In the genomic region with DNA sequence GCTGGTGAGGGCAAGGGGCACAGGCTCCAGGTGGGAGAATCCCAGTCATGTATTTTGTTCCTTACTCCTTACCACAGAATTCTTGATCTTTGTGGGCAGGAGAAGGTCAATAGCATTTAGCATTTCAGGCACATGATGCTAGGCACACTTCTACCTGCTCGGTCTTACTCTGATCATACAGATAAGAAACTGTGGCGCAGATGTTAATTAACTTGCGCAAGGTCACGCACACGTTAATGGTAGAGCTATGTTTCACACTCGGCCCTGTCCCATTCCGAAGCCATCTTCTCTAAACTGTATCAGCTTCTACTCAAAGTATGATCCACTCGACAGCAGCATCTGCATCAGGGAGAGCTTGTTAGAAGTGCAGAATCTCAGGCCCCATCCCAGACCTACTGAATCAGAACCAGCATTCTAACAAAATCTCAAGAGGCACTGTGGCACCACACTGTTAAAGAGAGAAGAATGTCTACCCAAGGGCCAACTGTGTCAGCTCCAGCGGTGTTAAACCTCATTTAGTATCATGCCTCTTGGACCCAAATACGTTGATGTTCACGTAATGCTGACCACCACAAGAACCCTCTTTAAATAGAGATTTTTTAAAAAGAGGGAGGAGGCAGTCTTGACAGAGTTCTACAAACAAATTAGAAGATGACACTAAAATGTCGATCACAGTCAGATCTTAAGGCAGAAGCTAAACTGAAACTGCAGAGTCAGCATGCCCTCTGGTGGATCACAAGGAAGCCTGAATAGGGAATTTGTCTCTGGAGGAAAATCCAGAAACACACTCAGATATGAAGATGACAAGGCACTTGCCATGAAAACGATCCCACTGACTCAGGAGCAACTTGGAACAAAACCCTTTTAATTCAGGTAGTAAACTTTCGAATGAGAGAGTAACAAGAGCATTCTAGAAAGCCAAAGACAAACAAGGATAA, we compare ENCODE assay signal across 8 cellular contexts.
DNase-seq lines count a peak whose midpoint lies in the region; ATAC-seq and TF ChIP-seq lines count a peak whose summit lies in the region.

No MANE protein-coding gene starts in this region.

- H3K9me3 ChIP-seq in WERI-Rb-1 (ENCODE audit: severe bottlenecking) (no peaks in the 10 kb centered on the region), HAP-1 (peaks cover 4% of the 10 kb centered on the region; the same call in 1 of the 2 replicates)

- H3K4me3 ChIP-seq in WERI-Rb-1 (ENCODE audit: low read depth, low read length): no peak overlapping the region
- H3K4me3 ChIP-seq in HAP-1: no peak overlapping the region

- no peaks in the 10 kb centered on the region for H3K4me1 ChIP-seq in HAP-1

- no peak for TF ChIP-seq POLR2A in erythroblast (IDR thresholded peaks at IDR 0.05; ENCODE audit: low read length)

- H3K36me3 Mint-ChIP-seq in nephron (ENCODE audit: low read depth): no peaks in the 10 kb centered on the region

- TF ChIP-seq CTCF in nephron (IDR thresholded peaks at IDR 0.05; ENCODE audit: unreplicated experiment in 3 of 3): peak; percentile 55 to 67 (median 63)
- no peak for TF ChIP-seq CTCF in WERI-Rb-1 (IDR thresholded peaks at IDR 0.05; ENCODE audit: low read depth, low read length)

- H3K4me1 Mint-ChIP-seq in nephron: peaks cover 9% of the 10 kb centered on the region

- ATAC-seq in GM21737 (IDR thresholded peaks at IDR 0.05; ENCODE audit: unreplicated experiment): no peak

- no peaks in the 10 kb centered on the region for H3K9me3 Mint-ChIP-seq in nephron

- H3K4me3 Mint-ChIP-seq in nephron: peak overlapping the region in 1 of 3 experiments; percentile 18

- H3K27ac Mint-ChIP-seq in nephron: peak overlapping the region in 1 of 3 experiments; percentile 6

- H3K36me3 ChIP-seq in WERI-Rb-1 (no peaks in the 10 kb centered on the region), HAP-1 (replicated peaks) (no peaks in the 10 kb centered on the region)

- DNase-seq in COLO829 (ENCODE audit: low spot score) (peak; percentile 87), NCI-H2107 (lab: John Stamatoyannopoulos, UW) (peak; percentile 52), erythroblast (lab: John Stamatoyannopoulos, UW) (peak; percentile 34 to 48), WERI-Rb-1 (no peak), HAP-1 (ENCODE audit: low spot score in 2 of 2) (no peak)
- DNase-seq in stimulated activated naive CD4-positive, alpha-beta T cell (lab: John Stamatoyannopoulos, UW): no peak

- H3K27ac ChIP-seq in WERI-Rb-1: no peak overlapping the region

- in situ Hi-C loops in HAP-1 (cut with MboI; ENCODE audit: low sequenced_read_pairs): no loop called here

- peaks cover 27% of the 10 kb centered on the region for H3K27me3 Mint-ChIP-seq in nephron (ENCODE audit: low read depth)

- peaks cover 43% of the 10 kb centered on the region for H3K27me3 ChIP-seq in WERI-Rb-1 (ENCODE audit: insufficient read depth, low read depth, severe bottlenecking)
- H3K27me3 ChIP-seq in HAP-1 (ENCODE audit: low read depth): no peaks in the 10 kb centered on the region

Comparison
In these comparisons a context has a peak if more than half of its experiments do, and no peak if none do; other contexts are left out.
1. DNase-seq: peak in COLO829 (single experiment), NCI-H2107 (single experiment) and erythroblast (2 of 2); none in stimulated activated naive CD4-positive, alpha-beta T cell (0 of 6), WERI-Rb-1 (single experiment) and HAP-1 (0 of 2).